17 cellular contexts compared by ENCODE assay signal in genomic region chr1:108152782-108153222, GRCh38.
"Had no signal": no experiment of that assay in that cellular context is flagged by ENCODE, and none has a peak within 500 bp of the region (broad histone marks: within the 10 kb centered on the region; RNA-seq: fewer than 3 reads in every experiment).

No MANE protein-coding gene starts in this region.

- H3K27ac Mint-ChIP-seq: activated CD8-positive, alpha-beta memory T cell treated with anti-CD3 and anti-CD28 coated beads, Interleukin-2, amount 10 ng/mL, durations not matched to agents 7 days and 5 days; activated naive CD4-positive, alpha-beta T cell treated with anti-CD3 and anti-CD28 coated beads, Interleukin-2, amount 50 U/mL, for 24 hours; activated T-cell treated with anti-CD3 and anti-CD28 coated beads, Interleukin-2, amount 50 U/mL, for 24 hours had no signal

- H3K4me1 ChIP-seq: adrenal gland, tibial nerve had no signal

- H3K9me3 Mint-ChIP-seq: activated naive CD4-positive, alpha-beta T cell treated with anti-CD3 and anti-CD28 coated beads, Interleukin-2, amount 50 U/mL, for 24 hours; activated T-cell treated with anti-CD3 and anti-CD28 coated beads, Interleukin-2, amount 50 U/mL, for 24 hours had no signal

- H3K27me3 Mint-ChIP-seq: activated CD8-positive, alpha-beta memory T cell treated with anti-CD3 and anti-CD28 coated beads, Interleukin-2, amount 10 ng/mL, durations not matched to agents 7 days and 5 days; activated naive CD4-positive, alpha-beta T cell treated with anti-CD3 and anti-CD28 coated beads, Interleukin-2, amount 50 U/mL, for 24 hours; activated T-cell treated with anti-CD3 and anti-CD28 coated beads, Interleukin-2, amount 50 U/mL, for 24 hours had no signal

- ATAC-seq: activated CD8-positive, alpha-beta memory T cell treated with anti-CD3 and anti-CD28 coated beads, Interleukin-2, amount 10 ng/mL, durations not matched to agents 7 days and 5 days had no signal

- DNase-seq: activated CD4-positive, alpha-beta T cell treated with anti-CD3 and anti-CD28 coated beads, Interleukin-2, amount 50 U/mL, for 48 hours; activated CD8-positive, alpha-beta memory T cell treated with anti-CD3 and anti-CD28 coated beads, Interleukin-2, amount 10 ng/mL, durations not matched to agents 7 days and 5 days; activated effector memory CD4-positive, alpha-beta T cell treated with Interleukin-2 at 50 U/mL for 16 hours; activated T-cell treated with anti-CD3 and anti-CD28 coated beads, Interleukin-2, amount 50 U/mL, for 24 hours; adrenal gland; foreskin melanocyte; heart right ventricle; midbrain; ovary; sigmoid colon; stimulated activated CD4-positive, alpha-beta T cell treated with anti-CD3 and anti-CD28 coated beads, Interleukin-12 subunit alpha, Interleukin-12 subunit beta, amount 100 ng/mL, for 4 hours; stimulated activated CD4-positive, alpha-beta T cell treated with anti-CD3 and anti-CD28 coated beads, Interleukin-2, amount 100 ng/mL, for 24 hours; substantia nigra; WERI-Rb-1 had no signal

- H3K27me3 ChIP-seq: adrenal gland, heart right ventricle, ovary, sigmoid colon, tibial nerve had no signal

- H3K4me3 ChIP-seq: adrenal gland, heart right ventricle, ovary, sigmoid colon, tibial nerve had no signal

- H3K9me3 ChIP-seq: adrenal gland, heart right ventricle, ovary, sigmoid colon, tibial nerve had no signal

- H3K4me1 Mint-ChIP-seq: activated CD8-positive, alpha-beta memory T cell treated with anti-CD3 and anti-CD28 coated beads, Interleukin-2, amount 10 ng/mL, durations not matched to agents 7 days and 5 days; activated naive CD4-positive, alpha-beta T cell treated with anti-CD3 and anti-CD28 coated beads, Interleukin-2, amount 50 U/mL, for 24 hours had no signal

- H3K4me3 Mint-ChIP-seq: activated CD8-positive, alpha-beta memory T cell treated with anti-CD3 and anti-CD28 coated beads, Interleukin-2, amount 10 ng/mL, durations not matched to agents 7 days and 5 days; activated naive CD4-positive, alpha-beta T cell treated with anti-CD3 and anti-CD28 coated beads, Interleukin-2, amount 50 U/mL, for 24 hours; activated T-cell treated with anti-CD3 and anti-CD28 coated beads, Interleukin-2, amount 50 U/mL, for 24 hours had no signal

- H3K36me3 ChIP-seq: ovary had no signal

- H3K27ac ChIP-seq: adrenal gland, epithelial cell of prostate, ovary, sigmoid colon, tibial nerve, WERI-Rb-1 had no signal
